Comparison of ENCODE assay signal across 12 cellular contexts in genomic region chr13:81988542-81988941, GRCh38.
A peak's percentile ranks its signal among the peaks of the same experiment; 100 is the strongest.
DNase-seq lines count a peak whose midpoint lies in the region; ATAC-seq and TF ChIP-seq lines count a peak whose summit lies in the region.
"Had no signal": no experiment of that assay in that cellular context is flagged by ENCODE, and none has a peak within 500 bp of the region (broad histone marks: within the 10 kb centered on the region; RNA-seq: fewer than 3 reads in every experiment).

No MANE protein-coding gene starts in this region.

- peaks cover 2% of the 10 kb centered on the region for H3K36me3 Mint-ChIP-seq in effector memory CD8-positive, alpha-beta T cell (ENCODE audit: insufficient read depth)
- H3K36me3 Mint-ChIP-seq: CD4-positive, CD25-positive, alpha-beta regulatory T cell had no signal

- no peak overlapping the region for H3K4me3 Mint-ChIP-seq in effector memory CD8-positive, alpha-beta T cell
- H3K4me3 Mint-ChIP-seq: CD4-positive, CD25-positive, alpha-beta regulatory T cell had no signal

- no peaks in the 10 kb centered on the region for H3K9me3 ChIP-seq in HUES64 (ENCODE audit: insufficient read depth, low read depth, low read length)
- H3K9me3 ChIP-seq: BLaER1 treated with 17β-estradiol and CSF1 and Interleukin-3, amounts not matched to agents 10 nM and 100 nM had no signal

- TF ChIP-seq CTCF in 22Rv1 (IDR thresholded peaks at IDR 0.05) (no peak), VCaP (conservative IDR thresholded peaks at IDR 0.05) (no peak)

- H2BK120ac ChIP-seq in mesendoderm (ENCODE audit: low read depth, low read length): peak overlapping the region; percentile 85

- H3K36me3 ChIP-seq in HUES64 (ENCODE audit: insufficient read depth, low read length): no peaks in the 10 kb centered on the region
- H3K36me3 ChIP-seq in mesendoderm (ENCODE audit: control insufficient read depth, insufficient read depth, low read length): no peaks in the 10 kb centered on the region
- H3K36me3 ChIP-seq: BLaER1 treated with 17β-estradiol and CSF1 and Interleukin-3, amounts not matched to agents 10 nM and 100 nM had no signal

- no peaks in the 10 kb centered on the region for H3K79me1 ChIP-seq in mesendoderm (ENCODE audit: low read length)

- H3K4me2 ChIP-seq in mesendoderm (ENCODE audit: low read length): no peak overlapping the region
- H3K4me2 ChIP-seq: BLaER1 treated with 17β-estradiol and CSF1 and Interleukin-3, amounts not matched to agents 10 nM and 100 nM had no signal

- no peak overlapping the region for H3K4me3 ChIP-seq in HUES64 (ENCODE audit: low read length)
- no peak overlapping the region for H3K4me3 ChIP-seq in mesendoderm (ENCODE audit: low read length)
- H3K4me3 ChIP-seq: BLaER1 treated with 17β-estradiol and CSF1 and Interleukin-3, amounts not matched to agents 10 nM and 100 nM had no signal

- no peak overlapping the region for H2AK5ac ChIP-seq in mesendoderm (ENCODE audit: low read length)

- no peak overlapping the region for H3K23ac ChIP-seq in mesendoderm (ENCODE audit: low read length)

- H3K27ac ChIP-seq in 22Rv1 (peak overlapping the region; percentile 74), HUES64 (ENCODE audit: low read depth, low read length) (peak overlapping the region; percentile 77; the same call in 1 of the 2 replicates), VCaP (peak overlapping the region; percentile 40), mesendoderm (ENCODE audit: low read depth, low read length) (peak overlapping the region; percentile 81)
- H3K27ac ChIP-seq: BLaER1 treated with 17β-estradiol and CSF1 and Interleukin-3, amounts not matched to agents 10 nM and 100 nM had no signal

- H3K9me3 Mint-ChIP-seq in effector memory CD8-positive, alpha-beta T cell: peaks cover 0 to 7% of the 10 kb centered on the region in 2 donors

- no peak overlapping the region for H4K8ac ChIP-seq in mesendoderm (ENCODE audit: low read depth, low read length)

- no peak overlapping the region for H3K4ac ChIP-seq in mesendoderm (ENCODE audit: low read depth, low read length)

- H3K4me1 Mint-ChIP-seq in effector memory CD8-positive, alpha-beta T cell (ENCODE audit: low read depth in 2 of 2): no peaks in the 10 kb centered on the region
- H3K4me1 Mint-ChIP-seq: CD4-positive, CD25-positive, alpha-beta regulatory T cell had no signal

- peak overlapping the region; percentile 90 for H2BK5ac ChIP-seq in mesendoderm (ENCODE audit: low read length)

- peak overlapping the region; percentile 53 for H3K56ac ChIP-seq in mesendoderm (ENCODE audit: low read length)

- DNase-seq in mesendoderm: no peak
- no peak for DNase-seq in effector memory CD8-positive, alpha-beta T cell
- no peak for DNase-seq in stimulated activated naive CD4-positive, alpha-beta T cell (lab: John Stamatoyannopoulos, UW)
- DNase-seq: ACHN; CD4-positive, CD25-positive, alpha-beta regulatory T cell; H7 had no signal

- H4K5ac ChIP-seq in mesendoderm (ENCODE audit: low read length): no peak overlapping the region

- H3K18ac ChIP-seq in mesendoderm (ENCODE audit: low read length): peak overlapping the region; percentile 92

- H3K4me1 ChIP-seq in HUES64 (ENCODE audit: insufficient read depth, low read length) (peaks cover 59% of the 10 kb centered on the region), mesendoderm (ENCODE audit: control insufficient read depth, low read depth, low read length) (peaks cover 3% of the 10 kb centered on the region)
- H3K4me1 ChIP-seq: BLaER1 treated with 17β-estradiol and CSF1 and Interleukin-3, amounts not matched to agents 10 nM and 100 nM had no signal

- no peak for ATAC-seq in HG03520 (IDR thresholded peaks at IDR 0.05; ENCODE audit: unreplicated experiment)
- no peak for ATAC-seq in effector memory CD8-positive, alpha-beta T cell (replicated peaks)
- ATAC-seq in HG02852 (IDR thresholded peaks at IDR 0.05; ENCODE audit: unreplicated experiment): no peak

- H3K79me2 ChIP-seq in mesendoderm (ENCODE audit: control insufficient read depth, insufficient read depth, low read length): no peaks in the 10 kb centered on the region

- H3K27ac Mint-ChIP-seq in effector memory CD8-positive, alpha-beta T cell: no peak overlapping the region
- H3K27ac Mint-ChIP-seq: CD4-positive, CD25-positive, alpha-beta regulatory T cell had no signal

- H3K9ac ChIP-seq in HUES64 (ENCODE audit: low read depth, low read length): no peak overlapping the region
- H3K9ac ChIP-seq in mesendoderm (ENCODE audit: low read length): no peak overlapping the region
- H3K9ac ChIP-seq: BLaER1 treated with 17β-estradiol and CSF1 and Interleukin-3, amounts not matched to agents 10 nM and 100 nM had no signal

- WGBS in HUES64: 56% methylated on average over 3 of the region's 3 CpGs
- no CpG with 5 or more reads among the region's 3 CpGs for WGBS in mesendoderm (ENCODE audit: extremely low coverage, insufficient coverage, low lambda C conversion rate)

- H3K27me3 ChIP-seq in HUES64 (ENCODE audit: insufficient read depth, low read length): peaks cover 11% of the 10 kb centered on the region
- H3K27me3 ChIP-seq in mesendoderm (ENCODE audit: insufficient read depth, low read length, poor library complexity): no peaks in the 10 kb centered on the region
- H3K27me3 ChIP-seq: BLaER1 treated with 17β-estradiol and CSF1 and Interleukin-3, amounts not matched to agents 10 nM and 100 nM had no signal

- no peaks in the 10 kb centered on the region for H3K27me3 Mint-ChIP-seq in effector memory CD8-positive, alpha-beta T cell
- H3K27me3 Mint-ChIP-seq: CD4-positive, CD25-positive, alpha-beta regulatory T cell had no signal

- H2BK15ac ChIP-seq in mesendoderm (replicated peaks; ENCODE audit: low read depth): no peak overlapping the region
